Comparison of ENCODE assay signal across 9 cellular contexts in genomic region chr1:27569506-27570382, GRCh38. TPM values are rescaled to one million over a fixed set of nuclear protein-coding genes. Genes with fewer than 3 reads are reported as not detected.
DNase-seq lines count a peak whose midpoint lies in the region; ATAC-seq and TF ChIP-seq lines count a peak whose summit lies in the region.
"Had no signal": no experiment of that assay in that cellular context is flagged by ENCODE, and none has a peak within 500 bp of the region (broad histone marks: within the 10 kb centered on the region; RNA-seq: fewer than 3 reads in every experiment).

No MANE protein-coding gene starts in this region.

- H3K27me3 ChIP-seq in upper lobe of right lung, result no peaks in the 10 kb centered on the region

- no peak for DNase-seq in activated naive CD4-positive, alpha-beta T cell treated with anti-CD3 and anti-CD28 coated beads, Interleukin-2, amount 10 ng/mL, durations not matched to agents 7 days and 5 days
- DNase-seq in activated naive CD4-positive, alpha-beta T cell treated with Interleukin-2 at 50 U/mL for 16 hours, result no peak
- DNase-seq in coronary artery (ENCODE audit: low spot score), result no peak
- DNase-seq in myocyte (ENCODE audit: low read depth), result peak; percentile 66
- DNase-seq in upper lobe of right lung, result no peak
- DNase-seq in GM20000 (ENCODE audit: low spot score), result no peak
- no peak for DNase-seq in NCI-H1105 treated with DMSO at 0.1 percent for 48 hours (lab: John Stamatoyannopoulos, UW)
- no peak for DNase-seq in inferior parietal cortex (ENCODE audit: extremely low spot score)
- DNase-seq: NCI-H774 had no signal

- H3K9me3 ChIP-seq in upper lobe of right lung, result no peaks in the 10 kb centered on the region

- no peaks in the 10 kb centered on the region for H3K36me3 Mint-ChIP-seq in activated naive CD4-positive, alpha-beta T cell treated with anti-CD3 and anti-CD28 coated beads, Interleukin-2, amount 10 ng/mL, durations not matched to agents 7 days and 5 days

- intact Hi-C loops in upper lobe of right lung (cut with DNase I), result no loop called here

- TF ChIP-seq CTCF in coronary artery (IDR thresholded peaks at IDR 0.05), result no peak
- TF ChIP-seq CTCF in upper lobe of right lung (IDR thresholded peaks at IDR 0.05), result no peak
- no peak for TF ChIP-seq CTCF in GM20000 (IDR thresholded peaks at IDR 0.05; ENCODE audit: extremely low read depth, missing control alignments)

- no peaks in the 10 kb centered on the region for H3K9me3 Mint-ChIP-seq in activated naive CD4-positive, alpha-beta T cell treated with anti-CD3 and anti-CD28 coated beads, Interleukin-2, amount 10 ng/mL, durations not matched to agents 7 days and 5 days

- peaks cover 85% of the 10 kb centered on the region for H3K4me1 ChIP-seq in upper lobe of right lung

- H3K4me3 ChIP-seq in coronary artery, result no peak overlapping the region
- H3K4me3 ChIP-seq in upper lobe of right lung, result no peak overlapping the region

- peaks cover 22% of the 10 kb centered on the region for H3K4me1 Mint-ChIP-seq in activated naive CD4-positive, alpha-beta T cell treated with anti-CD3 and anti-CD28 coated beads, Interleukin-2, amount 10 ng/mL, durations not matched to agents 7 days and 5 days

- H3K27ac ChIP-seq in coronary artery (peak overlapping the region; percentile 97 to 98), upper lobe of right lung (peak overlapping the region; percentile 68)

- CTCF ChIA-PET in activated naive CD4-positive, alpha-beta T cell treated with anti-CD3 and anti-CD28 coated beads, Interleukin-2, amount 10 ng/mL, durations not matched to agents 7 days and 5 days (lab: Charles Lee), result interaction anchor here (1.0 to 9.9 kb wide), 11 partner anchors 9 to 154 kb away, joined by 3 to 97 read pairs (median 5); no protein-coding TSS in a partner anchor

- H3K36me3 ChIP-seq in upper lobe of right lung, result no peaks in the 10 kb centered on the region

- H3K4me3 Mint-ChIP-seq in activated naive CD4-positive, alpha-beta T cell treated with anti-CD3 and anti-CD28 coated beads, Interleukin-2, amount 10 ng/mL, durations not matched to agents 7 days and 5 days, result peak overlapping the region; percentile 56

- H3K27me3 Mint-ChIP-seq in activated naive CD4-positive, alpha-beta T cell treated with anti-CD3 and anti-CD28 coated beads, Interleukin-2, amount 10 ng/mL, durations not matched to agents 7 days and 5 days, result peaks cover 40% of the 10 kb centered on the region

- no peak for ATAC-seq in upper lobe of right lung

- no peak overlapping the region for H3K27ac Mint-ChIP-seq in activated naive CD4-positive, alpha-beta T cell treated with anti-CD3 and anti-CD28 coated beads, Interleukin-2, amount 10 ng/mL, durations not matched to agents 7 days and 5 days

RNA-seq across cellular contexts. Expression of gene AHDC1, which starts 34.2 kb away (rescaled TPM):
- total RNA-seq in myocyte (46.6 and 55.3 TPM in 2 replicates), upper lobe of right lung (34.2 TPM)
- polyA plus RNA-seq in myocyte (2012), result 67.3 TPM
